8 cellular contexts compared by ENCODE assay signal in genomic region chr6:1611572-1612385, GRCh38. TPM values are rescaled to one million over a fixed set of nuclear protein-coding genes. Genes with fewer than 3 reads are reported as not detected.
DNase-seq lines count a peak whose midpoint lies in the region; ATAC-seq and TF ChIP-seq lines count a peak whose summit lies in the region.

No MANE protein-coding gene starts in this region.

- POLR2A ChIA-PET in OCI-LY7 (lab: Charles Lee): interaction anchor here (0.8 kb wide), 1 partner anchor 124 kb away, joined by 3 read pairs; no protein-coding TSS in a partner anchor

- H3K4me1 ChIP-seq in OCI-LY7 (ENCODE audit: insufficient read depth, low read length, poor library complexity, severe bottlenecking): no peaks in the 10 kb centered on the region

- BruUV-seq in OCI-LY7 (replicated peaks; lab: Mats Ljungman, UMichigan): no TSS peak

- H4K20me1 ChIP-seq in OCI-LY7 (ENCODE audit: insufficient read depth, low read length): no peaks in the 10 kb centered on the region

- peak overlapping the region; percentile 96 for H3K27ac Mint-ChIP-seq in nephron progenitor cell

- H3K9me3 Mint-ChIP-seq in nephron progenitor cell: no peaks in the 10 kb centered on the region

- peak; percentile 65 for DNase-seq in DMS 273 (lab: John Stamatoyannopoulos, UW; ENCODE audit: unreplicated experiment)
- no peak for DNase-seq in DMS 273 treated with DMSO at 0.1 percent for 48 hours (lab: John Stamatoyannopoulos, UW)
- DNase-seq in OCI-LY7 (ENCODE audit: low spot score): no peak
- peak; percentile 83 for DNase-seq in ecto neural progenitor cell (ENCODE audit: low spot score)
- DNase-seq in nephron progenitor cell: peak; percentile 64
- no peak for DNase-seq in mesenteric fat pad (ENCODE audit: low spot score)
- no peak for DNase-seq in NCI-H128 (lab: John Stamatoyannopoulos, UW; ENCODE audit: unreplicated experiment)

- peak overlapping the region; percentile 16 for H3K4me3 ChIP-seq in OCI-LY7 (ENCODE audit: low read depth, low read length, poor library complexity, severe bottlenecking)

- no peaks in the 10 kb centered on the region for H3K79me2 ChIP-seq in OCI-LY7 (ENCODE audit: insufficient read depth, low read depth, low read length)

- H3K36me3 ChIP-seq in OCI-LY7 (ENCODE audit: insufficient read depth, low read length): no peaks in the 10 kb centered on the region

- peak overlapping the region; percentile 54; the same call in 1 of the 2 replicates for H3K4me2 ChIP-seq in OCI-LY7 (ENCODE audit: low read length)

- no peaks in the 10 kb centered on the region for H3K9me3 ChIP-seq in OCI-LY7 (ENCODE audit: low read length)

- no peak overlapping the region for H2AFZ ChIP-seq in OCI-LY7 (ENCODE audit: low read length)

- H3K27ac ChIP-seq in OCI-LY7 (ENCODE audit: low read depth, low read length, poor library complexity, severe bottlenecking): no peak overlapping the region

- peak overlapping the region; percentile 98 for H3K4me3 Mint-ChIP-seq in nephron progenitor cell

- intact Hi-C loops in OCI-LY7 (cut with micrococcal nuclease; ENCODE audit: unreplicated experiment): no loop called here

- peaks cover 14% of the 10 kb centered on the region for H3K36me3 Mint-ChIP-seq in nephron progenitor cell (ENCODE audit: low read depth)

- peaks cover 51% of the 10 kb centered on the region for H3K4me1 Mint-ChIP-seq in nephron progenitor cell

- no peak for TF ChIP-seq CTCF in OCI-LY7 (conservative IDR thresholded peaks at IDR 0.05; ENCODE audit: low read length)
- TF ChIP-seq CTCF in nephron progenitor cell (IDR thresholded peaks at IDR 0.05): no peak

- peaks cover 44% of the 10 kb centered on the region for H3K27me3 Mint-ChIP-seq in nephron progenitor cell (ENCODE audit: low read depth, poor library complexity)

- CTCF ChIA-PET in OCI-LY7 (lab: Charles Lee; ENCODE audit: unreplicated experiment): no interaction called here

- no peaks in the 10 kb centered on the region for H3K9me2 ChIP-seq in OCI-LY7 (ENCODE audit: insufficient read depth, low read length)

- ATAC-seq in GM18519 (IDR thresholded peaks at IDR 0.05; ENCODE audit: low FRiP score, unreplicated experiment): no peak

RNA-seq across cellular contexts. Expression of gene FOXC1, which starts 2.1 kb away (rescaled TPM):
- not detected in 2 replicates for total RNA-seq in OCI-LY7 (2014; rRNA removed; shearing (Covaris generic))
- total RNA-seq in OCI-LY7 (2022) (not detected in 2 replicates), mesenteric fat pad (7.6 TPM)

Comparison
In these comparisons a context has a peak if more than half of its experiments do, and no peak if none do; other contexts are left out.
1. DNase-seq: peak in DMS 273 (single experiment), ecto neural progenitor cell (single experiment) and nephron progenitor cell (single experiment); none in DMS 273 treated with DMSO at 0.1 percent for 48 hours (single experiment), OCI-LY7 (single experiment), mesenteric fat pad (single experiment) and NCI-H128 (single experiment).